ENCODE assay signal across 29 cellular contexts in the genomic region with DNA sequence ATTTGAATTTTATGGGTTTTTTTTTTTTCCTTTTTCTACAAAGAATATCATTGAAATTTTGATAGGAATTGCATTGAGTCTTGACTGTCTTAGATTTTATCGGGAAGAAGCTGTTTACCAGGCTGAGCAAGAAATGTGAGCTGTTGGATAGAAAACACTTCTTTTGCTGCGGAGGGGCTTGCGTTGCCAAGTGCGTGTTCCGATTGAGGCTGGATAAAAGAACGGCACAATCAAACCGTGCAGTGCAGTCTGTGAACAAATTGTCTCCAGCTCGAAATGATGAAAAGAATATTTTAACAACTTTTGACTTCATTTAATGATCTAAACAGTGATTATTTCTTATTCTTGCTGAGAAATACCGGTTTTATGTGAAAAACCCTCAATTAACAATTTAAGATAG.
"Had no signal": no experiment of that assay in that cellular context is flagged by ENCODE, and none has a peak within 500 bp of the region (broad histone marks: within the 10 kb centered on the region; RNA-seq: fewer than 3 reads in every experiment).

No MANE protein-coding gene starts in this region.

- H3K4me1 ChIP-seq: colonic mucosa, esophagus squamous epithelium, gastrocnemius medialis, lower lobe of right lung had no signal

- H3K4me3 Mint-ChIP-seq: dendritic cell treated with granulocyte-macrophage colony-stimulating factor and Interleukin-4, amounts not matched to agents 40 ng/mL and 50 ng/mL, for 4 days; effector memory CD8-positive, alpha-beta T cell; endodermal cell; immature natural killer cell; mesothelial cell of epicardium; naive B cell had no signal

- H3K9me3 Mint-ChIP-seq: dendritic cell treated with granulocyte-macrophage colony-stimulating factor and Interleukin-4, amounts not matched to agents 40 ng/mL and 50 ng/mL, for 4 days; effector memory CD8-positive, alpha-beta T cell; endodermal cell; naive B cell had no signal

- H3K27ac ChIP-seq: colonic mucosa, epithelial cell of prostate, esophagus squamous epithelium, gastrocnemius medialis, hepatocyte, lower lobe of right lung had no signal

- H3K9me3 ChIP-seq: colonic mucosa, esophagus squamous epithelium, gastrocnemius medialis, lower lobe of right lung, mucosa of descending colon had no signal

- DNase-seq: colonic mucosa; cortex of kidney; effector CD8-positive, alpha-beta T cell; effector memory CD8-positive, alpha-beta T cell; endodermal cell; erythroblast; esophagus squamous epithelium; foreskin fibroblast; foreskin melanocyte; gastrocnemius medialis; glutamatergic neuron; head of caudate nucleus; hypothalamus; immature natural killer cell; islet precursor cell; kidney; kidney glomerular epithelial cell; left colon; left ventricle myocardium superior; lower lobe of right lung; mesenchymal stem cell; mucosa of descending colon; naive B cell had no signal

- H3K36me3 Mint-ChIP-seq: immature natural killer cell, mesothelial cell of epicardium, naive B cell had no signal

- H3K27me3 Mint-ChIP-seq: dendritic cell treated with granulocyte-macrophage colony-stimulating factor and Interleukin-4, amounts not matched to agents 40 ng/mL and 50 ng/mL, for 4 days; naive B cell had no signal

- ATAC-seq: effector memory CD8-positive, alpha-beta T cell; esophagus mucosa; gastrocnemius medialis; left colon; left lobe of liver; left ventricle myocardium superior; lower lobe of right lung; mucosa of descending colon had no signal

- H3K27ac Mint-ChIP-seq: dendritic cell treated with granulocyte-macrophage colony-stimulating factor and Interleukin-4, amounts not matched to agents 40 ng/mL and 50 ng/mL, for 4 days; effector memory CD8-positive, alpha-beta T cell; endodermal cell; immature natural killer cell; mesothelial cell of epicardium; naive B cell had no signal

- H3K36me3 ChIP-seq: colonic mucosa, esophagus squamous epithelium, gastrocnemius medialis, lower lobe of right lung had no signal

- H3K4me3 ChIP-seq: colonic mucosa, esophagus squamous epithelium, gastrocnemius medialis, hepatocyte, lower lobe of right lung, mucosa of descending colon had no signal

- H3K4me1 Mint-ChIP-seq: endodermal cell, immature natural killer cell, naive B cell had no signal

- H3K27me3 ChIP-seq: colonic mucosa, esophagus squamous epithelium, gastrocnemius medialis, hepatocyte had no signal
